1 cellular context compared by ENCODE assay signal in the genomic region with DNA sequence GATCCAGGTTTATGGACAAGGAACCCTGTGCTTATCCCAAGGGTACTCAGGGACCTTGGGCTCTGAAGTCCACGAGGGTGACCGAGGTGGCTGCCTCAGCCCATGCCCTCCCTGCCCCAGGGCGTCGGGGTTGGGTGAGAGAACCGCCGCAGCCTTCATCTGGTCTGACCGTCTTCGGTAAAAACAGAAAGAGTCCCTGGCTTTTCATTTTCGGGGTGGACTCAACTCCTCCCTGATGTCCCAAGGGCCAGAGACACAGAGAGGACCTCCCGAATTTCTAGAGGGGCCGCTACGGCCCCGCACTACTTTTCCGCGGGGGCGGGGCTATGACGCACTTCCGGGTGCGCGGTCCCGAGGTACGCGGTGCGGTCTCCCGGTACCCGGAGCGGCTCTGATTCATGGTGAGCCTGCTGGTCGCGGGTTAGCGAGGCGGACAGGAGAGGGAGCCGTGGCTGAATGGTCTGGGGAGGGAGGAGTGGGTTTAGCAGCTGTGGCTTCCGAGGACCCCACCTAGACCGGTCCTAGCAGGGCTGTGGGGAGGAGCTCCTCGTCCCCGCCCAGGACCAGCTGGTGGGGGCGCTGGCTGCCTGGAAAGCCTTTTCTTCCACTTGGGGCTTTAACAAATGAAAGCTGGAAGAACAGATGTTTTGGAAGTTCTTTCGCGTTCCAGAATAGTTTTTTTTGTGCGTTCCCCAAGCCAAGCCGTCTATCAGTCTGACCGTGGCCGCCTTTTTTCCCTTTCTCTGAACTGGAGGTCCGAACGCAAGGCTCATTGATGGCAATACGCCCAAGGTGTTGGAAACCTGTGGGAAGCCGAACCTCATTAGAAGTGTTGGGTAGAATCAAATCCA.
TF ChIP-seq lines count a peak whose summit lies in the region.

A gene (plus strand): TSS at position 334 of the 851 bp plus-strand sequence. CDS start 7,233 bp downstream, outside the sequence.

TF ChIP-seq in GM23338, 12 proteins besides CTCF, POLR2A, EP300 and RAD21 (continued from another document):
- TF ChIP-seq, protein P1, sequence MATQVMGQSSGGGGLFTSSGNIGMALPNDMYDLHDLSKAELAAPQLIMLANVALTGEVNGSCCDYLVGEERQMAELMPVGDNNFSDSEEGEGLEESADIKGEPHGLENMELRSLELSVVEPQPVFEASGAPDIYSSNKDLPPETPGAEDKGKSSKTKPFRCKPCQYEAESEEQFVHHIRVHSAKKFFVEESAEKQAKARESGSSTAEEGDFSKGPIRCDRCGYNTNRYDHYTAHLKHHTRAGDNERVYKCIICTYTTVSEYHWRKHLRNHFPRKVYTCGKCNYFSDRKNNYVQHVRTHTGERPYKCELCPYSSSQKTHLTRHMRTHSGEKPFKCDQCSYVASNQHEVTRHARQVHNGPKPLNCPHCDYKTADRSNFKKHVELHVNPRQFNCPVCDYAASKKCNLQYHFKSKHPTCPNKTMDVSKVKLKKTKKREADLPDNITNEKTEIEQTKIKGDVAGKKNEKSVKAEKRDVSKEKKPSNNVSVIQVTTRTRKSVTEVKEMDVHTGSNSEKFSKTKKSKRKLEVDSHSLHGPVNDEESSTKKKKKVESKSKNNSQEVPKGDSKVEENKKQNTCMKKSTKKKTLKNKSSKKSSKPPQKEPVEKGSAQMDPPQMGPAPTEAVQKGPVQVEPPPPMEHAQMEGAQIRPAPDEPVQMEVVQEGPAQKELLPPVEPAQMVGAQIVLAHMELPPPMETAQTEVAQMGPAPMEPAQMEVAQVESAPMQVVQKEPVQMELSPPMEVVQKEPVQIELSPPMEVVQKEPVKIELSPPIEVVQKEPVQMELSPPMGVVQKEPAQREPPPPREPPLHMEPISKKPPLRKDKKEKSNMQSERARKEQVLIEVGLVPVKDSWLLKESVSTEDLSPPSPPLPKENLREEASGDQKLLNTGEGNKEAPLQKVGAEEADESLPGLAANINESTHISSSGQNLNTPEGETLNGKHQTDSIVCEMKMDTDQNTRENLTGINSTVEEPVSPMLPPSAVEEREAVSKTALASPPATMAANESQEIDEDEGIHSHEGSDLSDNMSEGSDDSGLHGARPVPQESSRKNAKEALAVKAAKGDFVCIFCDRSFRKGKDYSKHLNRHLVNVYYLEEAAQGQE (IDR thresholded peaks at IDR 0.05; ENCODE audit: unreplicated experiment): no peak
- TF ChIP-seq CREB1 (CRISPR knock-in tag; IDR thresholded peaks at IDR 0.05; ENCODE audit: low read depth): peak; percentile 96
